8 cellular contexts compared by ENCODE assay signal in genomic region chr15:58065445-58066041, GRCh38. TPM values are rescaled to one million over a fixed set of nuclear protein-coding genes. Genes with fewer than 3 reads are reported as not detected.
DNase-seq lines count a peak whose midpoint lies in the region; ATAC-seq and TF ChIP-seq lines count a peak whose summit lies in the region.

Gene ALDH1A2 (minus strand): TSS chr15:58065711. CDS start chr15:58065650, 61 bp downstream.

- H3K27me3 ChIP-seq in mammary epithelial cell (ENCODE audit: insufficient read depth, low read length), result peaks cover 26% of the 10 kb centered on the region

- peak within 1 kb of the TSS; percentile 99 for H3K4me2 ChIP-seq in mammary epithelial cell (ENCODE audit: insufficient read depth, low read depth, low read length)

- BruUV-seq in mammary epithelial cell (replicated peaks; lab: Mats Ljungman, UMichigan), result no TSS peak

- in situ Hi-C loops in mammary epithelial cell (cut with MboI; ENCODE audit: low sequenced_read_pairs in 2 of 2), result loop anchor here (5.0 to 10.0 kb wide), 5 partner anchors 91 to 321 kb away; no protein-coding TSS in a partner anchor

- H3K27ac ChIP-seq in mammary epithelial cell (ENCODE audit: insufficient read depth, low read depth, low read length), result no peak within 1 kb of the TSS

- intact Hi-C loops in mammary epithelial cell (cut with micrococcal nuclease), result loop anchor here (1.0 kb wide), 3 partner anchors 96 to 314 kb away; no protein-coding TSS in a partner anchor

- H3K9me3 ChIP-seq in mammary epithelial cell (replicated peaks; ENCODE audit: insufficient read depth, low read length), result no peaks in the 10 kb centered on the region

- H4K20me1 ChIP-seq in mammary epithelial cell (ENCODE audit: insufficient read depth, low read length), result no peaks in the 10 kb centered on the region

- no peak within 1 kb of the TSS for H3K9ac ChIP-seq in mammary epithelial cell (ENCODE audit: insufficient read depth, low read length)

- DNase-seq in activated CD4-positive, CD25-positive, alpha-beta regulatory T cell treated with anti-CD3 and anti-CD28 coated beads, Interleukin-2, amount 50 U/mL, for 72 hours, result peak; percentile 30
- no peak for DNase-seq in activated CD4-positive, CD25-positive, alpha-beta regulatory T cell (lab: John Stamatoyannopoulos, UW)
- DNase-seq in mammary epithelial cell (no peak), left lobe of liver (ENCODE audit: low spot score) (no peak), AG08395 (ENCODE audit: low spot score) (no peak), NOMO-1 treated with dmso at 0.1 percent for 144 hours (lab: John Stamatoyannopoulos, UW; ENCODE audit: unreplicated experiment) (no peak), NCI-H748 treated with DMSO at 0.1 percent for 48 hours (lab: John Stamatoyannopoulos, UW) (no peak)
- DNase-seq in stimulated activated CD8-positive, alpha-beta memory T cell treated with anti-CD3 and anti-CD28 coated beads, Interleukin-4, amount 100 ng/mL, for 48 hours, result peak; percentile 25

- peak within 1 kb of the TSS; percentile 96 for H2AFZ ChIP-seq in mammary epithelial cell (ENCODE audit: low read depth, low read length)

- 15% methylated on average over 11 of the region's 75 CpGs for WGBS in mammary epithelial cell (ENCODE audit: low coverage, missing lambda C conversion rate)

- H3K79me2 ChIP-seq in mammary epithelial cell (ENCODE audit: insufficient read depth, low read length), result no peaks in the 10 kb centered on the region

- peaks cover 6% of the 10 kb centered on the region for H3K4me1 ChIP-seq in mammary epithelial cell (ENCODE audit: insufficient read depth, low read length)

- ATAC-seq in left lobe of liver, result peak; percentile 31

- dilution Hi-C loops in mammary epithelial cell (cut with HindIII; ENCODE audit: low sequenced_read_pairs), result no loop called here

- CTCF ChIA-PET in mammary epithelial cell (lab: Charles Lee; ENCODE audit: low non-redundant PET), result no interaction called here

- no peaks in the 10 kb centered on the region for H3K36me3 ChIP-seq in mammary epithelial cell (ENCODE audit: insufficient read depth, low read length)

- TF ChIP-seq CTCF in mammary epithelial cell (conservative IDR thresholded peaks at IDR 0.05 in 1 of 2, IDR thresholded peaks at IDR 0.05 in 1 of 2; ENCODE audit: extremely low read depth in 1 of 2, insufficient read depth in 1 of 2, low read depth in 1 of 2, low read length in 2 of 2), result no peak

- peak within 1 kb of the TSS; percentile 53 to 66 (median 56) for H3K4me3 ChIP-seq in mammary epithelial cell (replicated peaks in 1 of 3; ENCODE audit: insufficient read depth in 1 of 3, low read depth in 2 of 3, low read length in 3 of 3)

RNA-seq across cellular contexts. Expression of gene ALDH1A2, which starts in this region (rescaled TPM):
- total RNA-seq in mammary epithelial cell (under 1 TPM in 1 of 2 donors, not detected in 1; 0.47 TPM), left lobe of liver (29.0 TPM)
- 0.15 TPM for polyA plus RNA-seq in mammary epithelial cell
- not detected for polyA minus RNA-seq in mammary epithelial cell

Comparison
In these comparisons a context has a peak if more than half of its experiments do, and no peak if none do; other contexts are left out.
1. RNA of gene ALDH1A2 (total RNA-seq): 29.0 TPM in left lobe of liver (single experiment); 0.47 TPM in mammary epithelial cell; every median in the first group is over 10 times any median in the second.
2. DNase-seq: peak in activated CD4-positive, CD25-positive, alpha-beta regulatory T cell treated with anti-CD3 and anti-CD28 coated beads, Interleukin-2, amount 50 U/mL, for 72 hours (single experiment) and stimulated activated CD8-positive, alpha-beta memory T cell treated with anti-CD3 and anti-CD28 coated beads, Interleukin-4, amount 100 ng/mL, for 48 hours (single experiment); none in activated CD4-positive, CD25-positive, alpha-beta regulatory T cell (0 of 4), mammary epithelial cell (single experiment), left lobe of liver (single experiment), AG08395 (single experiment), NOMO-1 treated with dmso at 0.1 percent for 144 hours (single experiment) and NCI-H748 treated with DMSO at 0.1 percent for 48 hours (single experiment).